ENCODE assay signal across 9 cellular contexts in the genomic region with DNA sequence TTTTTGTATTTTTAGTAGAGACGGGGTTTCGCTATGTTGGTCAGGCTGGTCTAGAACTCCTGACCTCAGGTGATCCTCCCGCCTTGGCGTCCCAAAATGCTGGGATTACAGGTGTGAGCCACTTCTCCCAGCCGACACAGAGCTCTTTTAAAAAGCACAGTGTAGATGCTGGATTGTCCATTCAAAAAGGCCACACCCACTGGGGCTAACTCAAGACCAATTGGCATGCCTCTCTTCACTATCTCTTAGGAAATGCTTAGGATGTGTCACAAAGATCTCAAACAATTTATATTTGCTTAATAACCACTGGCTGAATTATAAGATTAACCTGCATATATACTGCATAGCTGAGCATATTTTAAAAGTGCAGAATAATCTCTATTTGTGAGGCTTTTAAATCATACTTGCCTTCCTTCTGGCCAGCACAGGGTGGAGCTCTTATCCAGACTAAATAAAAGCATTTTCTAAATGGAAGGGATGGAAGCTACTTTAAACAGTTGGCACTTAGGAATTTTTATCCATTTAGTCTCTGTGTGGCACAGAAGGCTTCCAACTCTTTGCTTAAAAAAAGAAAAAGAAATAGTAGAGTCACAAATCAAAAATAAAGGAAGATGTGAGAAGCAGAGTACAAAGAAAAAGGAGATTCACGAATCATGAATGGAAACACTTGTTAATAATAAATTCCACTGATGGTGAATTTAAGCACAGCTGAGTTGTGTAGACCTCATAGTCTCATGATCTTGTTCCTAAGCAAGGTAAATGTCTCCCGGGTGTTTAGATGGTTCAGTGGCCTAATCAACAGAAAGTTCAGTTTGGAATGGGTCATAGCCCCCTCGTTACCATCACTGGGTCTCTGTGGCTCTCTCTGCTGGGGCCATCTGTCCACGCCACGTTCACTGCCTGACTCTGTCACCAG. TPM values are rescaled to one million over a fixed set of nuclear protein-coding genes. Genes with fewer than 3 reads are reported as not detected.
DNase-seq lines count a peak whose midpoint lies in the region; ATAC-seq and TF ChIP-seq lines count a peak whose summit lies in the region.
"Had no signal": no experiment of that assay in that cellular context is flagged by ENCODE, and none has a peak within 500 bp of the region (broad histone marks: within the 10 kb centered on the region; RNA-seq: fewer than 3 reads in every experiment).

No MANE protein-coding gene starts in this region.

- no peak overlapping the region for H3K4me3 Mint-ChIP-seq in chondrocyte (ENCODE audit: unreplicated experiment)
- H3K4me3 Mint-ChIP-seq in osteocyte (ENCODE audit: unreplicated experiment): no peak overlapping the region
- H3K4me3 Mint-ChIP-seq in activated naive CD4-positive, alpha-beta T cell treated with anti-CD3 and anti-CD28 coated beads, Interleukin-2, amount 10 ng/mL, durations not matched to agents 7 days and 5 days: no peak overlapping the region

- H3K4me3 ChIP-seq in vagina: no peak overlapping the region

- H3K4me1 Mint-ChIP-seq in chondrocyte (ENCODE audit: low read depth) (peaks cover 14% of the 10 kb centered on the region), osteocyte (ENCODE audit: unreplicated experiment) (peaks cover 3% of the 10 kb centered on the region)
- H3K4me1 Mint-ChIP-seq in activated naive CD4-positive, alpha-beta T cell treated with anti-CD3 and anti-CD28 coated beads, Interleukin-2, amount 10 ng/mL, durations not matched to agents 7 days and 5 days: peaks cover 18% of the 10 kb centered on the region

- ATAC-seq in GM21786 (IDR thresholded peaks at IDR 0.05; ENCODE audit: unreplicated experiment): no peak

- intact Hi-C loops in vagina (cut with DNase I): no loop called here

- CTCF ChIA-PET in activated naive CD4-positive, alpha-beta T cell treated with anti-CD3 and anti-CD28 coated beads, Interleukin-2, amount 10 ng/mL, durations not matched to agents 7 days and 5 days (lab: Charles Lee): interaction anchor here (1.1 to 2.6 kb wide), 4 partner anchors 23 to 152 kb away, joined by 3 to 22 read pairs (median 6); a partner anchor contains a TSS

- H3K4me1 ChIP-seq in vagina: no peaks in the 10 kb centered on the region

- H3K9me3 ChIP-seq in vagina: no peaks in the 10 kb centered on the region

- H3K36me3 Mint-ChIP-seq in chondrocyte (ENCODE audit: low read depth) (no peaks in the 10 kb centered on the region), osteocyte (ENCODE audit: unreplicated experiment) (no peaks in the 10 kb centered on the region)
- no peaks in the 10 kb centered on the region for H3K36me3 Mint-ChIP-seq in activated naive CD4-positive, alpha-beta T cell treated with anti-CD3 and anti-CD28 coated beads, Interleukin-2, amount 10 ng/mL, durations not matched to agents 7 days and 5 days

- TF ChIP-seq CTCF in chondrocyte (IDR thresholded peaks at IDR 0.05) (peak; percentile 79), osteocyte (IDR thresholded peaks at IDR 0.05) (peak; percentile 45), vagina (IDR thresholded peaks at IDR 0.05) (no peak)

- DNase-seq in SKM-1 treated with dmso at 0.1 percent for 144 hours (lab: John Stamatoyannopoulos, UW; ENCODE audit: unreplicated experiment) (peak; percentile 10), SKM-1 (lab: John Stamatoyannopoulos, UW; ENCODE audit: unreplicated experiment) (no peak), NCI-H1694 treated with DMSO at 0.1 percent for 48 hours (lab: John Stamatoyannopoulos, UW) (peak; percentile 48), chondrocyte (ENCODE audit: low spot score) (no peak), osteocyte (ENCODE audit: extremely low spot score, unreplicated experiment) (no peak), vagina (ENCODE audit: extremely low spot score in 2 of 2) (no peak)
- no peak for DNase-seq in activated naive CD4-positive, alpha-beta T cell treated with anti-CD3 and anti-CD28 coated beads, Interleukin-2, amount 10 ng/mL, durations not matched to agents 7 days and 5 days
- DNase-seq: GF-D8 had no signal

- H3K9me3 Mint-ChIP-seq in chondrocyte (ENCODE audit: low read depth) (no peaks in the 10 kb centered on the region), osteocyte (ENCODE audit: unreplicated experiment) (no peaks in the 10 kb centered on the region)
- H3K9me3 Mint-ChIP-seq in activated naive CD4-positive, alpha-beta T cell treated with anti-CD3 and anti-CD28 coated beads, Interleukin-2, amount 10 ng/mL, durations not matched to agents 7 days and 5 days: no peaks in the 10 kb centered on the region

- no peak for TF ChIP-seq POLR2A in vagina (IDR thresholded peaks at IDR 0.05)

- H3K27ac ChIP-seq in vagina: no peak overlapping the region

- H3K27me3 Mint-ChIP-seq in chondrocyte (ENCODE audit: low read depth): peaks cover 22% of the 10 kb centered on the region
- peaks cover 23% of the 10 kb centered on the region for H3K27me3 Mint-ChIP-seq in osteocyte (ENCODE audit: unreplicated experiment)
- peaks cover 27% of the 10 kb centered on the region for H3K27me3 Mint-ChIP-seq in activated naive CD4-positive, alpha-beta T cell treated with anti-CD3 and anti-CD28 coated beads, Interleukin-2, amount 10 ng/mL, durations not matched to agents 7 days and 5 days

- H3K27ac Mint-ChIP-seq in chondrocyte (ENCODE audit: unreplicated experiment) (no peak overlapping the region), osteocyte (ENCODE audit: unreplicated experiment) (no peak overlapping the region)
- H3K27ac Mint-ChIP-seq in activated naive CD4-positive, alpha-beta T cell treated with anti-CD3 and anti-CD28 coated beads, Interleukin-2, amount 10 ng/mL, durations not matched to agents 7 days and 5 days: no peak overlapping the region

- no peaks in the 10 kb centered on the region for H3K27me3 ChIP-seq in vagina

- H3K36me3 ChIP-seq in vagina: no peaks in the 10 kb centered on the region

RNA-seq across cellular contexts. Expression of a gene that starts 22.4 kb away (rescaled TPM):
- total RNA-seq in chondrocyte (not detected in 3 replicates), osteocyte (not detected in 2 replicates), vagina (not detected)

RNA-seq across cellular contexts. Expression of a gene that starts 27.7 kb away (rescaled TPM):
- total RNA-seq in chondrocyte (not detected in 3 replicates), osteocyte (not detected in 2 replicates), vagina (not detected)

RNA-seq across cellular contexts. Expression of a gene that starts 44.0 kb away (rescaled TPM):
- total RNA-seq in chondrocyte (not detected in 3 replicates), osteocyte (not detected in 2 replicates), vagina (not detected)

Comparison
In these comparisons a context has a peak if more than half of its experiments do, and no peak if none do; other contexts are left out.
1. DNase-seq: peak in SKM-1 treated with dmso at 0.1 percent for 144 hours (single experiment) and NCI-H1694 treated with DMSO at 0.1 percent for 48 hours (single experiment); none in SKM-1 (single experiment), chondrocyte (single experiment), osteocyte (single experiment), vagina (0 of 2) and activated naive CD4-positive, alpha-beta T cell treated with anti-CD3 and anti-CD28 coated beads, Interleukin-2, amount 10 ng/mL, durations not matched to agents 7 days and 5 days (single experiment).
2. CTCF ChIP-seq: peak in chondrocyte (single experiment) and osteocyte (single experiment); none in vagina (0 of 3).